ENCODE assay signal across 8 cellular contexts in the genomic region with DNA sequence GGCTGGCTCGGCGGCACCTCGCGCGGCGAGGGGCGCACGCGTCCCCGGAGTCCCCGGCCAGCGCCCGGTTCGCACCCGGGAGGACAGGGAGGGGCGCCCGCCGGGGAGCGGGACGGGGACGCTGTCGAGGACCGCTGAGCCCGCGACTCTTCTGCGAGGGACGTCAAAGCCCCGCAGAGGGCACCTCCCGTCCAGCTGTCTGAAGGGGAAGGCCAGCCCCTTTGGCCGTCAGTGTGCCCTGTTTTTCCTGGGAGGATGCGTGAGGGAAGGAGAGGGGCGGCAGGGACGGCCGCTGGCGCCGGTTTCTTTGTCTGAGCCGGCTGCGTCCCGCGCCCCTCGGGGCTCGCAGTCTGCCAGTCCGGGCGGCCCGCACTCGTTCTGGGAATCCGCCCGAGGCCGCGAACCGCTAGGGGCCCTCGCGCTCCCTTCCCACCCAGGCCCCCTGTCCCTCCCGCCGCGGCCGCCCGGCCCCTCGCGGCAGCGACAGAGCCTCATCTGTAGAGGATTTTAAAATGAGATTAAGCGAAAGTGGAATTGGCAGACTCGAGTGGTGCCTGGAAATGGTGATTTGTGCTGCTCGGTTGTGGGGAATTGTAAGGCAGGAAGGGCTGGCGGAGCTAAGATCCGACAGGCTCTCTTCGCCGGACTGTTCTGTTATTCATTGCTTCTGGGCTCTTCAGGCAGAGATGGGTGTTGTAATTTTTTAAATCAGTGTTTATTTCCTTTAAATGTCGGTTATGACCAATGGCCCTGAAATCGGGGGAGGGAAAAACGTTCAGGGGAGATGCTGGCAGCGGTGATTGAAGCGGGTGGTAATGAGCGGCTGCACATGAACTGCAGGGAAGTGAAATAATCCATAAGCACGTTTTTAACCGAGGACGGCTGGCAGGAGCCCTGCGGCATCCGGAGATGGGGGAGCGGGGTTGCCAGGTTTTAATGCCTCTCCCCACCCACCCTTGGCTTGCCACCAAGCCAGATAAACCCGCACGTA. TPM values are rescaled to one million over a fixed set of nuclear protein-coding genes. Genes with fewer than 3 reads are reported as not detected.
DNase-seq lines count a peak whose midpoint lies in the region; ATAC-seq and TF ChIP-seq lines count a peak whose summit lies in the region.

No MANE protein-coding gene starts in this region.

- no peaks in the 10 kb centered on the region for H4K20me1 ChIP-seq in GM23248 (ENCODE audit: insufficient read depth)

- peak overlapping the region; percentile 89 for H2AFZ ChIP-seq in GM23248

- DNase-seq in AG08396 (ENCODE audit: low spot score) = peak; percentile 36
- peak; percentile 54 for DNase-seq in GM23248
- peak; percentile 55 for DNase-seq in NCI-H82 treated with DMSO at 0.1 percent for 48 hours (lab: John Stamatoyannopoulos, UW; ENCODE audit: unreplicated experiment)
- no peak for DNase-seq in effector memory CD8-positive, alpha-beta T cell
- DNase-seq in mesothelial cell of epicardium (ENCODE audit: low spot score in 2 of 2, unreplicated experiment in 2 of 2) = peak; percentile 34 to 59
- no peak for DNase-seq in HPDE6-E6E7 (ENCODE audit: extremely low spot score)
- DNase-seq in COLO829 (ENCODE audit: low spot score) = no peak

- H3F3A ChIP-seq in GM23248 (ENCODE audit: insufficient read depth) = no peaks in the 10 kb centered on the region

- H3K27me3 ChIP-seq in GM23248 (replicated peaks; ENCODE audit: insufficient read depth) = peaks cover 37% of the 10 kb centered on the region

- H3K9ac ChIP-seq in GM23248 = no peak overlapping the region

- in situ Hi-C loops in GM23248 (cut with MboI) = no loop called here

- no peak overlapping the region for H3K27ac ChIP-seq in GM23248

- no peak overlapping the region for H3K27ac Mint-ChIP-seq in effector memory CD8-positive, alpha-beta T cell
- peak overlapping the region; percentile 69 for H3K27ac Mint-ChIP-seq in mesothelial cell of epicardium

- no peaks in the 10 kb centered on the region for H3K79me2 ChIP-seq in GM23248 (ENCODE audit: insufficient read depth)

- H3K9me2 ChIP-seq in GM23248 (ENCODE audit: insufficient read depth) = no peaks in the 10 kb centered on the region

- no peak for ATAC-seq in effector memory CD8-positive, alpha-beta T cell (replicated peaks)
- no peak for ATAC-seq in GM21717 (IDR thresholded peaks at IDR 0.05; ENCODE audit: unreplicated experiment)

- H3K4me3 ChIP-seq in GM23248 = peak overlapping the region; percentile 71

- no peaks in the 10 kb centered on the region for H3K4me1 ChIP-seq in GM23248 (ENCODE audit: insufficient read depth)

- 1 to 2% methylated on average over 37 to 55 of the region's 82 CpGs for WGBS in GM23248 (ENCODE audit: low coverage in 1 of 2, low lambda C conversion rate in 2 of 2, missing lambda C conversion rate in 2 of 2), 2 experiments

- H3K9me3 ChIP-seq in GM23248 (ENCODE audit: low read depth) = no peaks in the 10 kb centered on the region

- no peaks in the 10 kb centered on the region for H3K36me3 ChIP-seq in GM23248 (ENCODE audit: low read depth)

- TF ChIP-seq CTCF in mesothelial cell of epicardium (IDR thresholded peaks at IDR 0.05; ENCODE audit: unreplicated experiment) = no peak

- H3K27me3 Mint-ChIP-seq in effector memory CD8-positive, alpha-beta T cell = peaks cover 31 to 44% of the 10 kb centered on the region in 2 donors
- H3K27me3 Mint-ChIP-seq in mesothelial cell of epicardium (ENCODE audit: low read depth) = peaks cover 71% of the 10 kb centered on the region

- H3K4me1 Mint-ChIP-seq in effector memory CD8-positive, alpha-beta T cell (ENCODE audit: low read depth in 2 of 2) = peaks cover 5 to 9% of the 10 kb centered on the region in 2 donors
- peaks cover 14% of the 10 kb centered on the region for H3K4me1 Mint-ChIP-seq in mesothelial cell of epicardium

- H3K36me3 Mint-ChIP-seq in effector memory CD8-positive, alpha-beta T cell (ENCODE audit: insufficient read depth) = no peaks in the 10 kb centered on the region
- H3K36me3 Mint-ChIP-seq in mesothelial cell of epicardium = no peaks in the 10 kb centered on the region

- no peaks in the 10 kb centered on the region for H3K9me3 Mint-ChIP-seq in effector memory CD8-positive, alpha-beta T cell
- H3K9me3 Mint-ChIP-seq in mesothelial cell of epicardium = no peaks in the 10 kb centered on the region

- peak overlapping the region; percentile 24 to 43 for H3K4me3 Mint-ChIP-seq in effector memory CD8-positive, alpha-beta T cell
- peak overlapping the region; percentile 76 for H3K4me3 Mint-ChIP-seq in mesothelial cell of epicardium

- H3K4me2 ChIP-seq in GM23248 (ENCODE audit: unreplicated experiment) = peak overlapping the region; percentile 88

RNA-seq across cellular contexts. Expression of a gene that starts 0.6 kb away (rescaled TPM):
- 0.38 and 0.97 TPM in 2 replicates for total RNA-seq in GM23248 (2014; rRNA removed; shearing (Covaris generic))
- polyA plus RNA-seq in GM23248 (2016; fragmentation: Nextera tagmentation; extraction: Ambion mirVana) = 0.60 and 0.76 TPM in 2 replicates
- total RNA-seq in mesothelial cell of epicardium = 7.3 to 9.7 TPM (median 8.6 TPM) in 3 replicates

Comparison
In these comparisons a context has a peak if more than half of its experiments do, and no peak if none do; other contexts are left out.
1. DNase-seq: peak in AG08396 (single experiment), GM23248 (single experiment), NCI-H82 treated with DMSO at 0.1 percent for 48 hours (single experiment) and mesothelial cell of epicardium (2 of 2); none in effector memory CD8-positive, alpha-beta T cell (0 of 3), HPDE6-E6E7 (single experiment) and COLO829 (single experiment).